ENCODE assay signal across 1 cellular context in the genomic region with DNA sequence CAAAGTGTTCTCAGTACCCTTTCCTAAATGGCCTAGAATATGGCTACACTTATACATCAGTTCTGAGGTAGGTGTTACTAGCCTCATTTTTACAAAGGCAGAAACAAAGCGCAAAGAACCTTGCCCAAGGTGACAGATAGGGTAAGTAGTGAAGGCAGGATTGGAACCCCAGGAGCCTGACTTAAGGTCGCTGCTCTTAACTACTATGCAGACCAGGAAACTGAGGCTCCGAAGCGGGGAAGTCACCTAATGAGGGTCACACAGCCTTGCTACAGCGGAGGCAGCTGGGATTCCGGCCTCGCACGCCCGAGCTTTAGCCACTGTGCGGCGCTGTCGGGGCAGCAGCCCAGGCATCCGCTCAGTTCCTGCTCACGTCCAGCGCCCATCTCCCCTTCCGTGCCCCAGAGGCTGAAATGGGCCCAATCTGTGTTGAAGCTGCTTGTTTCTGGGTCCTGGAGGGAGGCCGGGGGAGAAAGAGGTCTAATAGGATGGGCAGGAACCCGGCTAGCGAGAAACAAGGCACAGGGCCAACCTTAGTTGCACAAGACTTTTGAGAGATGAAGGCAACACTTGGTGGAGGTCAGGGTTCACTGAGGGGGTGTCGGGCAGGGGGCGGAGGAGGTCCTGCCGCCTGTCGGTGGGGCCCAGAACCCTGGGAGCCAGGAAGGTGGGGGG.
TF ChIP-seq lines count a peak whose summit lies in the region.

No MANE protein-coding gene starts in this region.

TF ChIP-seq in HepG2, 621 proteins besides CTCF, POLR2A, EP300 and RAD21 (continued from another document and continues in another):
- TF ChIP-seq KLF11 (CRISPR knock-in tag; IDR thresholded peaks at IDR 0.05): peak; percentile 48; the same call in 1 of the 2 replicates
- peak; percentile 56 for TF ChIP-seq HNF4A (CRISPR knock-in tag; IDR thresholded peaks at IDR 0.05)
- TF ChIP-seq, protein P1, sequence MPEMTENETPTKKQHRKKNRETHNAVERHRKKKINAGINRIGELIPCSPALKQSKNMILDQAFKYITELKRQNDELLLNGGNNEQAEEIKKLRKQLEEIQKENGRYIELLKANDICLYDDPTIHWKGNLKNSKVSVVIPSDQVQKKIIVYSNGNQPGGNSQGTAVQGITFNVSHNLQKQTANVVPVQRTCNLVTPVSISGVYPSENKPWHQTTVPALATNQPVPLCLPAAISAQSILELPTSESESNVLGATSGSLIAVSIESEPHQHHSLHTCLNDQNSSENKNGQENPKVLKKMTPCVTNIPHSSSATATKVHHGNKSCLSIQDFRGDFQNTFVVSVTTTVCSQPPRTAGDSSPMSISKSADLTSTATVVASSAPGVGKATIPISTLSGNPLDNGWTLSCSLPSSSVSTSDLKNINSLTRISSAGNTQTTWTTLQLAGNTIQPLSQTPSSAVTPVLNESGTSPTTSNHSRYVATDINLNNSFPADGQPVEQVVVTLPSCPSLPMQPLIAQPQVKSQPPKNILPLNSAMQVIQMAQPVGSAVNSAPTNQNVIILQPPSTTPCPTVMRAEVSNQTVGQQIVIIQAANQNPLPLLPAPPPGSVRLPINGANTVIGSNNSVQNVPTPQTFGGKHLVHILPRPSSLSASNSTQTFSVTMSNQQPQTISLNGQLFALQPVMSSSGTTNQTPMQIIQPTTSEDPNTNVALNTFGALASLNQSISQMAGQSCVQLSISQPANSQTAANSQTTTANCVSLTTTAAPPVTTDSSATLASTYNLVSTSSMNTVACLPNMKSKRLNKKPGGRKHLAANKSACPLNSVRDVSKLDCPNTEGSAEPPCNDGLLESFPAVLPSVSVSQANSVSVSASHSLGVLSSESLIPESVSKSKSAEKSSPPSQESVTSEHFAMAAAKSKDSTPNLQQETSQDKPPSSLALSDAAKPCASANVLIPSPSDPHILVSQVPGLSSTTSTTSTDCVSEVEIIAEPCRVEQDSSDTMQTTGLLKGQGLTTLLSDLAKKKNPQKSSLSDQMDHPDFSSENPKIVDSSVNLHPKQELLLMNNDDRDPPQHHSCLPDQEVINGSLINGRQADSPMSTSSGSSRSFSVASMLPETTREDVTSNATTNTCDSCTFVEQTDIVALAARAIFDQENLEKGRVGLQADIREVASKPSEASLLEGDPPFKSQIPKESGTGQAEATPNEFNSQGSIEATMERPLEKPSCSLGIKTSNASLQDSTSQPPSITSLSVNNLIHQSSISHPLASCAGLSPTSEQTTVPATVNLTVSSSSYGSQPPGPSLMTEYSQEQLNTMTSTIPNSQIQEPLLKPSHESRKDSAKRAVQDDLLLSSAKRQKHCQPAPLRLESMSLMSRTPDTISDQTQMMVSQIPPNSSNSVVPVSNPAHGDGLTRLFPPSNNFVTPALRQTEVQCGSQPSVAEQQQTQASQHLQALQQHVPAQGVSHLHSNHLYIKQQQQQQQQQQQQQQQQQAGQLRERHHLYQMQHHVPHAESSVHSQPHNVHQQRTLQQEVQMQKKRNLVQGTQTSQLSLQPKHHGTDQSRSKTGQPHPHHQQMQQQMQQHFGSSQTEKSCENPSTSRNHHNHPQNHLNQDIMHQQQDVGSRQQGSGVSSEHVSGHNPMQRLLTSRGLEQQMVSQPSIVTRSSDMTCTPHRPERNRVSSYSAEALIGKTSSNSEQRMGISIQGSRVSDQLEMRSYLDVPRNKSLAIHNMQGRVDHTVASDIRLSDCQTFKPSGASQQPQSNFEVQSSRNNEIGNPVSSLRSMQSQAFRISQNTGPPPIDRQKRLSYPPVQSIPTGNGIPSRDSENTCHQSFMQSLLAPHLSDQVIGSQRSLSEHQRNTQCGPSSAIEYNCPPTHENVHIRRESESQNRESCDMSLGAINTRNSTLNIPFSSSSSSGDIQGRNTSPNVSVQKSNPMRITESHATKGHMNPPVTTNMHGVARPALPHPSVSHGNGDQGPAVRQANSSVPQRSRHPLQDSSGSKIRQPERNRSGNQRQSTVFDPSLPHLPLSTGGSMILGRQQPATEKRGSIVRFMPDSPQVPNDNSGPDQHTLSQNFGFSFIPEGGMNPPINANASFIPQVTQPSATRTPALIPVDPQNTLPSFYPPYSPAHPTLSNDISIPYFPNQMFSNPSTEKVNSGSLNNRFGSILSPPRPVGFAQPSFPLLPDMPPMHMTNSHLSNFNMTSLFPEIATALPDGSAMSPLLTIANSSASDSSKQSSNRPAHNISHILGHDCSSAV (CRISPR knock-in tag; IDR thresholded peaks at IDR 0.05; ENCODE audit: borderline replicate concordance): no peak
- TF ChIP-seq, protein P2, sequence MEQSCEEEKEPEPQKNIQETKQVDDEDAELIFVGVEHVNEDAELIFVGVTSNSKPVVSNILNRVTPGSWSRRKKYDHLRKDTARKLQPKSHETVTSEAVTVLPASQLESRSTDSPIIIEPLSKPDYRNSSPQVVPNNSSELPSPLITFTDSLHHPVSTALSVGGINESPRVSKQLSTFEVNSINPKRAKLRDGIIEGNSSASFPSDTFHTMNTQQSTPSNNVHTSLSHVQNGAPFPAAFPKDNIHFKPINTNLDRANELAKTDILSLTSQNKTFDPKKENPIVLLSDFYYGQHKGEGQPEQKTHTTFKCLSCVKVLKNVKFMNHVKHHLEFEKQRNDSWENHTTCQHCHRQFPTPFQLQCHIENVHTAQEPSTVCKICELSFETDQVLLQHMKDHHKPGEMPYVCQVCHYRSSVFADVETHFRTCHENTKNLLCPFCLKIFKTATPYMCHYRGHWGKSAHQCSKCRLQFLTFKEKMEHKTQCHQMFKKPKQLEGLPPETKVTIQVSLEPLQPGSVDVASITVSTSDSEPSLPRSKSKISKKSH (CRISPR knock-in tag; IDR thresholded peaks at IDR 0.05; ENCODE audit: borderline replicate concordance): peak; percentile 56; the same call in 1 of the 2 replicates
- no peak for TF ChIP-seq SP2 (CRISPR knock-in tag; IDR thresholded peaks at IDR 0.05)
- TF ChIP-seq ZNF816 (CRISPR knock-in tag; IDR thresholded peaks at IDR 0.05; ENCODE audit: borderline replicate concordance): 0 out of 2 replicates have a peak, but pooled peaks have one; percentile 41
- no peak for TF ChIP-seq ZBTB7B (CRISPR knock-in tag; IDR thresholded peaks at IDR 0.05)
- no peak for TF ChIP-seq FIP1L1 (IDR thresholded peaks at IDR 0.05; ENCODE audit: borderline replicate concordance, insufficient read depth, low read depth, low read length)
- TF ChIP-seq, protein P3, sequence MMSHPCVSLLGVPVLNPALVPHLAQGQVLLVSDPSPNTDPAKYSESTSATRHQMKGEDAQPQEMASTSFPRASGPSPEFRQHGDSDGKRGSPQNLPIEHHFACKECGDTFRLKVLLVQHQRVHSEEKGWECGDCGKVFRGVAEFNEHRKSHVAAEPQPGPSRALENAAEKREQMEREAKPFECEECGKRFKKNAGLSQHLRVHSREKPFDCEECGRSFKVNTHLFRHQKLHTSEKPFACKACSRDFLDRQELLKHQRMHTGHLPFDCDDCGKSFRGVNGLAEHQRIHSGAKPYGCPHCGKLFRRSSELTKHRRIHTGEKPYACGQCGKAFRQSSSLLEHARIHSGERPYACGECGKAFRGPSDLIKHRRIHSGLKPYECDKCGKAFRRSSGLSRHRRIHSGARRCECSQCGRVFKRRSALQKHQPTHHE (CRISPR knock-in tag; IDR thresholded peaks at IDR 0.05; ENCODE audit: borderline replicate concordance): no peak
- TF ChIP-seq SMARCC2 (IDR thresholded peaks at IDR 0.05): no peak
- TF ChIP-seq ZBTB20 (CRISPR knock-in tag; IDR thresholded peaks at IDR 0.05; ENCODE audit: borderline replicate concordance, low read depth): peak; percentile 63; the same call in 1 of the 2 replicates
- 0 out of 2 replicates have a peak, but pooled peaks have one; percentile 38 for TF ChIP-seq NRL (CRISPR knock-in tag; IDR thresholded peaks at IDR 0.05; ENCODE audit: borderline replicate concordance)
- TF ChIP-seq ZFAT (CRISPR knock-in tag; conservative IDR thresholded peaks at IDR 0.05): no peak
- TF ChIP-seq, protein P4, sequence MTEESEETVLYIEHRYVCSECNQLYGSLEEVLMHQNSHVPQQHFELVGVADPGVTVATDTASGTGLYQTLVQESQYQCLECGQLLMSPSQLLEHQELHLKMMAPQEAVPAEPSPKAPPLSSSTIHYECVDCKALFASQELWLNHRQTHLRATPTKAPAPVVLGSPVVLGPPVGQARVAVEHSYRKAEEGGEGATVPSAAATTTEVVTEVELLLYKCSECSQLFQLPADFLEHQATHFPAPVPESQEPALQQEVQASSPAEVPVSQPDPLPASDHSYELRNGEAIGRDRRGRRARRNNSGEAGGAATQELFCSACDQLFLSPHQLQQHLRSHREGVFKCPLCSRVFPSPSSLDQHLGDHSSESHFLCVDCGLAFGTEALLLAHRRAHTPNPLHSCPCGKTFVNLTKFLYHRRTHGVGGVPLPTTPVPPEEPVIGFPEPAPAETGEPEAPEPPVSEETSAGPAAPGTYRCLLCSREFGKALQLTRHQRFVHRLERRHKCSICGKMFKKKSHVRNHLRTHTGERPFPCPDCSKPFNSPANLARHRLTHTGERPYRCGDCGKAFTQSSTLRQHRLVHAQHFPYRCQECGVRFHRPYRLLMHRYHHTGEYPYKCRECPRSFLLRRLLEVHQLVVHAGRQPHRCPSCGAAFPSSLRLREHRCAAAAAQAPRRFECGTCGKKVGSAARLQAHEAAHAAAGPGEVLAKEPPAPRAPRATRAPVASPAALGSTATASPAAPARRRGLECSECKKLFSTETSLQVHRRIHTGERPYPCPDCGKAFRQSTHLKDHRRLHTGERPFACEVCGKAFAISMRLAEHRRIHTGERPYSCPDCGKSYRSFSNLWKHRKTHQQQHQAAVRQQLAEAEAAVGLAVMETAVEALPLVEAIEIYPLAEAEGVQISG (CRISPR knock-in tag; IDR thresholded peaks at IDR 0.05): peak; percentile 63
- TF ChIP-seq NR2F2 (IDR thresholded peaks at IDR 0.05; ENCODE audit: borderline replicate concordance, low read depth): peak; percentile 59; the same call in 1 of the 2 replicates
- TF ChIP-seq PITX1 (CRISPR knock-in tag; IDR thresholded peaks at IDR 0.05): peak; percentile 47; the same call in 1 of the 2 replicates
- no peak for TF ChIP-seq POLR2AphosphoS5 (IDR thresholded peaks at IDR 0.05; ENCODE audit: low read depth, low read length)
- TF ChIP-seq ETV6 (CRISPR knock-in tag; conservative IDR thresholded peaks at IDR 0.05): no peak
- TF ChIP-seq TARDBP (CRISPR knock-in tag; IDR thresholded peaks at IDR 0.05): peak; percentile 85
- TF ChIP-seq ZNF382 (CRISPR knock-in tag; IDR thresholded peaks at IDR 0.05; ENCODE audit: borderline replicate concordance): no peak
- TF ChIP-seq ZMAT3 (CRISPR knock-in tag; conservative IDR thresholded peaks at IDR 0.05): no peak
- TF ChIP-seq ZNF510 (CRISPR knock-in tag; IDR thresholded peaks at IDR 0.05; ENCODE audit: low read depth): 0 out of 2 replicates have a peak, but pooled peaks have one; percentile 24
- peak; percentile 72; the same call in 1 of the 2 replicates for TF ChIP-seq ZMYM3 (CRISPR knock-in tag; IDR thresholded peaks at IDR 0.05)
- TF ChIP-seq, protein P5, sequence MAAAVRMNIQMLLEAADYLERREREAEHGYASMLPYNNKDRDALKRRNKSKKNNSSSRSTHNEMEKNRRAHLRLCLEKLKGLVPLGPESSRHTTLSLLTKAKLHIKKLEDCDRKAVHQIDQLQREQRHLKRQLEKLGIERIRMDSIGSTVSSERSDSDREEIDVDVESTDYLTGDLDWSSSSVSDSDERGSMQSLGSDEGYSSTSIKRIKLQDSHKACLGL (CRISPR knock-in tag; IDR thresholded peaks at IDR 0.05): 0 out of 2 replicates have a peak, but pooled peaks have one; percentile 2
- no peak for TF ChIP-seq ZFP36L1 (CRISPR knock-in tag; IDR thresholded peaks at IDR 0.05)
- peak; percentile 81; the same call in 1 of the 2 replicates for TF ChIP-seq ZNF605 (CRISPR knock-in tag; IDR thresholded peaks at IDR 0.05)
- 0 out of 2 replicates have a peak, but pooled peaks have one; percentile 50 for TF ChIP-seq THYN1 (CRISPR knock-in tag; IDR thresholded peaks at IDR 0.05; ENCODE audit: borderline replicate concordance, low read depth)
- TF ChIP-seq CREB1 (IDR thresholded peaks at IDR 0.05): no peak
- 0 out of 2 replicates have a peak, but pooled peaks have one; percentile 40 for TF ChIP-seq CREB1 (CRISPR knock-in tag; IDR thresholded peaks at IDR 0.05)
- TF ChIP-seq ZZZ3 (CRISPR knock-in tag; IDR thresholded peaks at IDR 0.05; ENCODE audit: borderline replicate concordance): peak; percentile 43; the same call in 1 of the 2 replicates
- TF ChIP-seq, protein P6, sequence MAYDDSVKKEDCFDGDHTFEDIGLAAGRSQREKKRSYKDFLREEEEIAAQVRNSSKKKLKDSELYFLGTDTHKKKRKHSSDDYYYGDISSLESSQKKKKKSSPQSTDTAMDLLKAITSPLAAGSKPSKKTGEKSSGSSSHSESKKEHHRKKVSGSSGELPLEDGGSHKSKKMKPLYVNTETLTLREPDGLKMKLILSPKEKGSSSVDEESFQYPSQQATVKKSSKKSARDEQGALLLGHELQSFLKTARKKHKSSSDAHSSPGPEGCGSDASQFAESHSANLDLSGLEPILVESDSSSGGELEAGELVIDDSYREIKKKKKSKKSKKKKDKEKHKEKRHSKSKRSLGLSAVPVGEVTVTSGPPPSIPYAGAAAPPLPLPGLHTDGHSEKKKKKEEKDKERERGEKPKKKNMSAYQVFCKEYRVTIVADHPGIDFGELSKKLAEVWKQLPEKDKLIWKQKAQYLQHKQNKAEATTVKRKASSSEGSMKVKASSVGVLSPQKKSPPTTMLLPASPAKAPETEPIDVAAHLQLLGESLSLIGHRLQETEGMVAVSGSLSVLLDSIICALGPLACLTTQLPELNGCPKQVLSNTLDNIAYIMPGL (CRISPR knock-in tag; IDR thresholded peaks at IDR 0.05; ENCODE audit: borderline replicate concordance in 1 of 2, low read depth in 1 of 2): peak; percentile 95 to 98
- TF ChIP-seq XRCC5 (optimal IDR thresholded peaks at IDR 0.05; ENCODE audit: low read length): peak; percentile 93
- TF ChIP-seq, protein P7, sequence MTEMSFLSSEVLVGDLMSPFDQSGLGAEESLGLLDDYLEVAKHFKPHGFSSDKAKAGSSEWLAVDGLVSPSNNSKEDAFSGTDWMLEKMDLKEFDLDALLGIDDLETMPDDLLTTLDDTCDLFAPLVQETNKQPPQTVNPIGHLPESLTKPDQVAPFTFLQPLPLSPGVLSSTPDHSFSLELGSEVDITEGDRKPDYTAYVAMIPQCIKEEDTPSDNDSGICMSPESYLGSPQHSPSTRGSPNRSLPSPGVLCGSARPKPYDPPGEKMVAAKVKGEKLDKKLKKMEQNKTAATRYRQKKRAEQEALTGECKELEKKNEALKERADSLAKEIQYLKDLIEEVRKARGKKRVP (CRISPR knock-in tag; IDR thresholded peaks at IDR 0.05): 0 out of 4 replicates have a peak, but pooled peaks of 1 of the 2 experiments have one; percentile 11
- TF ChIP-seq PAX8 (CRISPR knock-in tag; IDR thresholded peaks at IDR 0.05; ENCODE audit: borderline replicate concordance): no peak
- 0 out of 2 replicates have a peak, but pooled peaks have one; percentile 24 for TF ChIP-seq ZNF678 (CRISPR knock-in tag; IDR thresholded peaks at IDR 0.05)
- TF ChIP-seq, protein P8, sequence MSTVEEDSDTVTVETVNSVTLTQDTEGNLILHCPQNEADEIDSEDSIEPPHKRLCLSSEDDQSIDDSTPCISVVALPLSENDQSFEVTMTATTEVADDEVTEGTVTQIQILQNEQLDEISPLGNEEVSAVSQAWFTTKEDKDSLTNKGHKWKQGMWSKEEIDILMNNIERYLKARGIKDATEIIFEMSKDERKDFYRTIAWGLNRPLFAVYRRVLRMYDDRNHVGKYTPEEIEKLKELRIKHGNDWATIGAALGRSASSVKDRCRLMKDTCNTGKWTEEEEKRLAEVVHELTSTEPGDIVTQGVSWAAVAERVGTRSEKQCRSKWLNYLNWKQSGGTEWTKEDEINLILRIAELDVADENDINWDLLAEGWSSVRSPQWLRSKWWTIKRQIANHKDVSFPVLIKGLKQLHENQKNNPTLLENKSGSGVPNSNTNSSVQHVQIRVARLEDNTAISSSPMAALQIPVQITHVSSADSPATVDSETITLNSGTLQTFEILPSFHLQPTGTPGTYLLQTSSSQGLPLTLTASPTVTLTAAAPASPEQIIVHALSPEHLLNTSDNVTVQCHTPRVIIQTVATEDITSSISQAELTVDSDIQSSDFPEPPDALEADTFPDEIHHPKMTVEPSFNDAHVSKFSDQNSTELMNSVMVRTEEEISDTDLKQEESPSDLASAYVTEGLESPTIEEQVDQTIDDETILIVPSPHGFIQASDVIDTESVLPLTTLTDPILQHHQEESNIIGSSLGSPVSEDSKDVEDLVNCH (CRISPR knock-in tag; IDR thresholded peaks at IDR 0.05): 0 out of 2 replicates have a peak, but pooled peaks have one; percentile 50
